ENCODE assay signal across 9 cellular contexts in the genomic region with DNA sequence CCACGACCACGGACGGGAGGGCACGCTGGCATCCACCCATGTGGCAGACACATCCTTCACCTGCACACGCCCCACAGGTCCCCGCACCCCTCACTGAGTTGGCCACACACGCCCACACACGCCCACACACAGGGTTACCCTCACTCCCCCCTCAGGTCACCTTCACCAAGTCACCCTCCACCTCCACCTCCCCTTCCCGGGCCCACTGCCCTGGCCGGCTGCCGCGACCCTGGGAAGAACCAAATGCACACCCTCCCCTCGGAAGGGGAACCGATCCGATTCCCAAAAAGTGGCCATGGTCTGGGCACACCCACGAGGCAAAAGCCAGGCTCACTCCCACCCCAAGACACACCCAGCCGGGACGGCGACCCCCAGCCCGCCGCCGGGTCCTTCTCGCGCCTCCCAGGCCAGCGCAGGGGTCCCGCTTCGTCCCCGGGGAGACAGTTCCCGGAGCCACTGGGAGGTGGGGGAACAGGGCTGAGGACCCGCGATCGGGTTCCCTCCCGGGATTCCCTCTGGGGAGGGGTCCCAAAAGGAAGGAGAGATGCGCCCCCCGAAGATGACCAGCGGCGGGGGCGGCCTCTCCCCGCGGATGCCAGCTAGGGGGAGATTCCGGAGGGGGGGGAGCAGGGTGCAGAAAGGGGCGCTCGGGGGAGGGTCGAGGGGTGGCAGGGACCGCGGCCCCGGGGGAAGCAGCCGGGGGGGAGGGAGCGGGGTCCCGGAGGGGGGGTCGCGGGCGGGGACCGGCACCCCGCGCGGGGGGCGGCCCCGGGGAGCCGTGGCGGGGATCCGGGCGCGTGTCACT. TPM values are rescaled to one million over a fixed set of nuclear protein-coding genes. Genes with fewer than 3 reads are reported as not detected.
A peak's percentile ranks its signal among the peaks of the same experiment; 100 is the strongest.
DNase-seq lines count a peak whose midpoint lies in the region; ATAC-seq, FAIRE-seq and TF ChIP-seq lines count a peak whose summit lies in the region.
"Had no signal": no experiment of that assay in that cellular context is flagged by ENCODE, and none has a peak within 500 bp of the region (broad histone marks: within the 10 kb centered on the region; RNA-seq: fewer than 3 reads in every experiment).

No MANE protein-coding gene starts in this region.

- CTCF ChIA-PET in activated naive CD4-positive, alpha-beta T cell treated with anti-CD3 and anti-CD28 coated beads for 36 hours (lab: Charles Lee): interaction anchor here (8.6 kb wide), 1 partner anchor 105 kb away, joined by 177 read pairs; no protein-coding TSS in a partner anchor

- peak overlapping the region; percentile 44 for H3K27ac ChIP-seq in colonic mucosa

- peak overlapping the region; percentile 69 for H3K4me3 Mint-ChIP-seq in activated naive CD4-positive, alpha-beta T cell treated with anti-CD3 and anti-CD28 coated beads for 36 hours

- H3K27me3 ChIP-seq in colonic mucosa: no peaks in the 10 kb centered on the region
- peaks cover 9% of the 10 kb centered on the region for H3K27me3 ChIP-seq in mucosa of stomach (ENCODE audit: control insufficient read depth, insufficient read depth, low read length)

- H3K36me3 ChIP-seq in colonic mucosa: no peaks in the 10 kb centered on the region
- H3K36me3 ChIP-seq in mucosa of stomach (ENCODE audit: control insufficient read depth, insufficient read depth, low read length): no peaks in the 10 kb centered on the region

- TF ChIP-seq CTCF in colonic mucosa (IDR thresholded peaks at IDR 0.05): no peak

- peak; percentile 40 for FAIRE-seq in urothelium cell line (lab: Jason Lieb, UNC)

- H3K27ac Mint-ChIP-seq in activated naive CD4-positive, alpha-beta T cell treated with anti-CD3 and anti-CD28 coated beads for 36 hours: no peak overlapping the region

- H3K9me3 Mint-ChIP-seq in activated naive CD4-positive, alpha-beta T cell treated with anti-CD3 and anti-CD28 coated beads for 36 hours: no peaks in the 10 kb centered on the region

- peaks cover 10% of the 10 kb centered on the region for H3K4me1 Mint-ChIP-seq in activated naive CD4-positive, alpha-beta T cell treated with anti-CD3 and anti-CD28 coated beads for 36 hours (ENCODE audit: low read depth)

- H3K9ac ChIP-seq in colonic mucosa (ENCODE audit: low read depth in 2 of 2, low read length in 2 of 2) (peak overlapping the region; percentile 55 to 78), mucosa of stomach (ENCODE audit: low read length) (peak overlapping the region; percentile 69)

- H3K27me3 Mint-ChIP-seq in activated naive CD4-positive, alpha-beta T cell treated with anti-CD3 and anti-CD28 coated beads for 36 hours (ENCODE audit: low read depth): peaks cover 37% of the 10 kb centered on the region

- no peaks in the 10 kb centered on the region for H3K36me3 Mint-ChIP-seq in activated naive CD4-positive, alpha-beta T cell treated with anti-CD3 and anti-CD28 coated beads for 36 hours (ENCODE audit: low read depth)

- peak overlapping the region; percentile 42 for H3K4me3 ChIP-seq in colonic mucosa
- no peak overlapping the region for H3K4me3 ChIP-seq in mucosa of stomach (ENCODE audit: low read length)

- ATAC-seq in GM18867 (IDR thresholded peaks at IDR 0.05; ENCODE audit: unreplicated experiment): no peak

- H3K9me3 ChIP-seq in colonic mucosa (no peaks in the 10 kb centered on the region), mucosa of stomach (ENCODE audit: control insufficient read depth, low read length) (no peaks in the 10 kb centered on the region)

- DNase-seq in activated naive CD4-positive, alpha-beta T cell treated with anti-CD3 and anti-CD28 coated beads for 36 hours: no peak
- no peak for DNase-seq in activated naive CD4-positive, alpha-beta T cell treated with Interleukin-2 at 50 U/mL for 16 hours
- DNase-seq in colonic mucosa (no peak), urothelium cell line (ENCODE audit: low spot score) (no peak), putamen (ENCODE audit: low spot score) (no peak)
- DNase-seq in stimulated activated CD4-positive, alpha-beta T cell treated with anti-CD3 and anti-CD28 coated beads, Interleukin-1b, Interleukin-23, amount 100 ng/mL, for 48 hours: no peak
- DNase-seq: DMS79 treated with DMSO at 0.1 percent for 48 hours had no signal

- intact Hi-C loops in activated naive CD4-positive, alpha-beta T cell treated with anti-CD3 and anti-CD28 coated beads for 36 hours (cut with micrococcal nuclease): no loop called here
- intact Hi-C loops in colonic mucosa (cut with DNase I): no loop called here

- H3K4me1 ChIP-seq in colonic mucosa (peaks cover 11% of the 10 kb centered on the region), mucosa of stomach (ENCODE audit: control insufficient read depth, insufficient read depth, low read length) (peaks cover 27% of the 10 kb centered on the region)

RNA-seq across cellular contexts. Expression of a gene that starts 0.7 kb away (rescaled TPM):
- under 1 TPM; 0.19 to 0.49 TPM for total RNA-seq in activated naive CD4-positive, alpha-beta T cell treated with anti-CD3 and anti-CD28 coated beads for 36 hours
- total RNA-seq in colonic mucosa: 10 to 100 TPM; 15.2 to 24.2 TPM

Comparison
In these comparisons a context has a peak if more than half of its experiments do, and no peak if none do; other contexts are left out.
1. RNA of a gene that starts 0.7 kb away (total RNA-seq): 15.2 to 24.2 TPM in colonic mucosa; 0.19 to 0.49 TPM in activated naive CD4-positive, alpha-beta T cell treated with anti-CD3 and anti-CD28 coated beads for 36 hours; every median in the first group is over 10 times any median in the second.